2 cellular contexts compared by ENCODE assay signal in the genomic region with DNA sequence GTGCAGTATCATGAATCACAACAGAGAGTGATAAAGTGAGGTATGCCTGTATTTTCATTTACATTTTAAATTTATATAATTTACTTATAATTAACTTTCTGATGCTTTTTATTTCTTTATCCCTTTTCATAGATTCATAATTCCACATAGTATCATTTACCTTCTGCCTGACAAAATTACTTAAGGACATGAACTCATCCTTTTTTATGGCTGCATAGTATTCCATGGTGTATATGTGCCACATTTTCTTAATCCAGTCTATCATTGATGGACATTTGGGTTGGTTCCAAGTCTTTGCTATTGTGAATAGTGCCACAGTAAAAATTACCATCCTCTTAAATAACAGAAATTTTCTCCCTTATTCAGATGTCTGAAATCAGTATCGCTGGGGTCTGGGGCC.
DNase-seq lines count a peak whose midpoint lies in the region; ATAC-seq, FAIRE-seq and TF ChIP-seq lines count a peak whose summit lies in the region.
"Not testable (repeated sequence)": the region's sequence is repeated elsewhere in the genome, so short reads cannot be mapped to it uniquely, and the experiment has no call there.

No MANE protein-coding gene starts in this region.

- not testable (repeated sequence) for TF ChIP-seq CTCF in HEK293 (tag by site-specific recombination; IDR thresholded peaks at IDR 0.05); K562 (IDR thresholded peaks at IDR 0.05 in 2 of 3, conservative IDR thresholded peaks at IDR 0.05 in 1 of 3; ENCODE audit: insufficient read depth in 2 of 3, low read depth in 1 of 3, low read length in 3 of 3)

- not testable (repeated sequence) for H3K4me1 ChIP-seq in HEK293 (ENCODE audit: control insufficient read depth, insufficient read depth, low read length); K562 (replicated peaks in 1 of 2; ENCODE audit: control insufficient read depth in 2 of 2, insufficient read depth in 2 of 2, low read length in 2 of 2)

- not testable (repeated sequence) for H3K36me3 ChIP-seq in HEK293 (ENCODE audit: control insufficient read depth in 2 of 2, insufficient read depth in 1 of 2, low read length in 2 of 2); K562 (ENCODE audit: control insufficient read depth, insufficient read depth, low read length)

- not testable (repeated sequence) for H4K20me1 ChIP-seq in K562 (replicated peaks; ENCODE audit: control insufficient read depth, insufficient read depth, low read length)

- not testable (repeated sequence) for TF ChIP-seq POLR2A in K562 (conservative IDR thresholded peaks at IDR 0.05)

- POLR2A ChIA-PET in HEK293 (lab: Yijun Ruan, JAX); K562 (lab: Yijun Ruan, JAX): not testable (repeated sequence)

- intact Hi-C loops in K562 (cut with micrococcal nuclease), result not testable (repeated sequence)

- not testable (repeated sequence) for H3K27me3 ChIP-seq in K562 (ENCODE audit: control insufficient read depth in 2 of 2, insufficient read depth in 2 of 2, low read length in 2 of 2)

- not testable (repeated sequence) for TF ChIP-seq EP300 in K562 (IDR thresholded peaks at IDR 0.05; ENCODE audit: low read length)

- not testable (repeated sequence) for FAIRE-seq in K562 (lab: Jason Lieb, UNC)

- not testable (repeated sequence) for H3K9me3 ChIP-seq in HEK293 (ENCODE audit: control insufficient read depth, insufficient read depth, low read depth, low read length); K562 (replicated peaks; ENCODE audit: control insufficient read depth, insufficient read depth, low read depth, low read length)

- H2AFZ ChIP-seq in K562 (ENCODE audit: low read depth, low read length), result not testable (repeated sequence)

- ATAC-seq in K562, result not testable (repeated sequence)

- H3K27ac ChIP-seq in HEK293 (ENCODE audit: extremely low read depth, low read depth, low read length); K562 (ENCODE audit: extremely low read depth, low read depth, low read length): not testable (repeated sequence)

- not testable (repeated sequence) for H3K9ac ChIP-seq in K562 (ENCODE audit: insufficient read depth in 1 of 2, low read depth in 2 of 2, low read length in 2 of 2)

- not testable (repeated sequence) for TF ChIP-seq RAD21 in K562 (CRISPR knock-in tag; conservative IDR thresholded peaks at IDR 0.05 in 1 of 2, IDR thresholded peaks at IDR 0.05 in 1 of 2)

- H3K4me3 ChIP-seq in HEK293 (ENCODE audit: low read depth, low read length); K562: not testable (repeated sequence)

- H3K9me1 ChIP-seq in K562 (ENCODE audit: control insufficient read depth, insufficient read depth, low read length), result not testable (repeated sequence)

- H3K79me2 ChIP-seq in K562 (ENCODE audit: control insufficient read depth, insufficient read depth, low read length), result not testable (repeated sequence)

- 5% methylated on average over 1 of the region's 1 CpG for WGBS in K562 (ENCODE audit: insufficient coverage, low coverage, missing lambda C conversion rate)

- in situ Hi-C loops in K562 (cut with MboI), result not testable (repeated sequence)

- not testable (repeated sequence) for H3K4me2 ChIP-seq in K562 (ENCODE audit: insufficient read depth, low read length)

- not testable (repeated sequence) for BruUV-seq in K562 (replicated peaks; lab: Mats Ljungman, UMichigan)

- DNase-seq in K562 (ENCODE audit: extremely low read depth in 1 of 4, low spot score in 3 of 4), result not testable (repeated sequence)

- CTCF ChIA-PET in HEK293 (lab: Yijun Ruan, JAX); K562 (lab: Yijun Ruan, JAX; ENCODE audit: low intra/inter-chr PET ratio): not testable (repeated sequence)

TF ChIP-seq in HEK293, 187 proteins besides CTCF, POLR2A, EP300 and RAD21:
- peak; percentile 58 for TF ChIP-seq ZNF146 (tag by site-specific recombination; IDR thresholded peaks at IDR 0.05)

TF ChIP-seq in K562, 482 proteins besides CTCF, POLR2A, EP300 and RAD21:
- peak; percentile 63 for TF ChIP-seq ZNF146 (CRISPR knock-in tag; IDR thresholded peaks at IDR 0.05; ENCODE audit: unreplicated experiment)
- peak; percentile 56 for TF ChIP-seq RBM25 (IDR thresholded peaks at IDR 0.05; ENCODE audit: low read depth, low read length, severe bottlenecking)
